ENCODE assay signal across 8 cellular contexts in genomic region chr2:10410001-10410671, GRCh38. TPM values are rescaled to one million over a fixed set of nuclear protein-coding genes. Genes with fewer than 3 reads are reported as not detected.
DNase-seq lines count a peak whose midpoint lies in the region; ATAC-seq and TF ChIP-seq lines count a peak whose summit lies in the region.

No MANE protein-coding gene starts in this region.

- H3K4me2 ChIP-seq in Karpas-422 (ENCODE audit: low read depth, low read length, poor library complexity, severe bottlenecking) = peak overlapping the region; percentile 72

- TF ChIP-seq CTCF in colonic mucosa (IDR thresholded peaks at IDR 0.05) = no peak

- DNase-seq in Karpas-422 = peak; percentile 82
- no peak for DNase-seq in colonic mucosa
- no peak for DNase-seq in AG08395 (ENCODE audit: low spot score)
- DNase-seq in activated CD4-positive, alpha-beta T cell treated with anti-CD3 and anti-CD28 coated beads, Interleukin-2, amount 50 U/mL, for 48 hours = no peak
- DNase-seq in NCI-H1092 (lab: John Stamatoyannopoulos, UW) = no peak
- no peak for DNase-seq in stimulated activated CD4-positive, alpha-beta T cell treated with anti-CD3 and anti-CD28 coated beads, Interleukin-4, amount 100 ng/mL, for 24 hours

- no peaks in the 10 kb centered on the region for H3K27me3 ChIP-seq in Karpas-422 (ENCODE audit: low read length)
- H3K27me3 ChIP-seq in colonic mucosa = no peaks in the 10 kb centered on the region

- H3K27ac ChIP-seq in Karpas-422 (ENCODE audit: low read length) (peak overlapping the region; percentile 93), colonic mucosa (peak overlapping the region; percentile 29)

- H4K20me1 ChIP-seq in Karpas-422 (ENCODE audit: insufficient read depth, low read depth, low read length) = 0 out of 2 replicates have a peak, but pooled peaks cover 4% of the 10 kb centered on the region

- H3K9me3 ChIP-seq in Karpas-422 (ENCODE audit: low read length) (no peaks in the 10 kb centered on the region; the same call in 1 of the 2 replicates), colonic mucosa (no peaks in the 10 kb centered on the region)

- H3K79me2 ChIP-seq in Karpas-422 (ENCODE audit: low read length) = no peaks in the 10 kb centered on the region

- H3K4me1 ChIP-seq in Karpas-422 (ENCODE audit: low read length) (peaks cover 44% of the 10 kb centered on the region), colonic mucosa (peaks cover 19% of the 10 kb centered on the region)

- ATAC-seq in GM18502 (IDR thresholded peaks at IDR 0.05; ENCODE audit: poor library complexity, unreplicated experiment) = peak; percentile 57
- peak; percentile 61 for ATAC-seq in GM21717 (IDR thresholded peaks at IDR 0.05; ENCODE audit: unreplicated experiment)

- peak overlapping the region; percentile 64 for H3K9ac ChIP-seq in Karpas-422 (ENCODE audit: low read length)
- no peak overlapping the region for H3K9ac ChIP-seq in colonic mucosa (ENCODE audit: low read depth in 2 of 2, low read length in 2 of 2)

- H3K4me3 ChIP-seq in Karpas-422 (ENCODE audit: low read length) = peak overlapping the region; percentile 55; the same call in 1 of the 2 replicates
- H3K4me3 ChIP-seq in colonic mucosa = no peak overlapping the region

- peak overlapping the region; percentile 90 for H2AFZ ChIP-seq in Karpas-422 (ENCODE audit: low read length)

- intact Hi-C loops in colonic mucosa (cut with DNase I) = no loop called here

- H3K9me2 ChIP-seq in Karpas-422 (replicated peaks; ENCODE audit: insufficient read depth, low read length) = no peaks in the 10 kb centered on the region

- no peaks in the 10 kb centered on the region for H3K36me3 ChIP-seq in Karpas-422 (ENCODE audit: insufficient read depth, low read length)
- H3K36me3 ChIP-seq in colonic mucosa = no peaks in the 10 kb centered on the region

RNA-seq across cellular contexts. Expression of gene ODC1, which starts 38.0 kb away (rescaled TPM):
- total RNA-seq in Karpas-422 (2014; rRNA removed; shearing (Covaris generic); ENCODE audit: low replicate concordance) = 247 and 289 TPM in 2 replicates
- 100 to 1,000 TPM in 1 of 2 donors, 10 to 100 TPM in 1; 45.8 to 107 TPM for total RNA-seq in colonic mucosa
